In genomic region chr12:47442310-47442709, GRCh38 we compare ENCODE assay signal across 26 cellular contexts.
"Had no signal": no experiment of that assay in that cellular context is flagged by ENCODE, and none has a peak within 500 bp of the region (broad histone marks: within the 10 kb centered on the region; RNA-seq: fewer than 3 reads in every experiment).

No MANE protein-coding gene starts in this region.

- DNase-seq: dermis blood vessel endothelial cell; dorsolateral prefrontal cortex; effector CD4-positive, alpha-beta T cell; effector memory CD4-positive, alpha-beta T cell; erythroblast; foreskin fibroblast; foreskin melanocyte; gastrocnemius medialis; glutamatergic neuron; head of caudate nucleus; heart right ventricle; hippocampal formation; left cardiac atrium; left lung; left ventricle myocardium superior; lower lobe of right lung; mesenchymal stem cell; mucosa of descending colon; naive B cell; naive thymus-derived CD8-positive, alpha-beta T cell had no signal

- ATAC-seq: gastrocnemius medialis; heart right ventricle; left cardiac atrium; left lung; left ventricle myocardium superior; lower lobe of right lung; mucosa of descending colon; naive thymus-derived CD8-positive, alpha-beta T cell had no signal

- H3K4me3 ChIP-seq: coronary artery, dorsolateral prefrontal cortex, esophagus muscularis mucosa, gastrocnemius medialis, heart right ventricle, left lung, lower lobe of right lung, mucosa of descending colon had no signal

- H3K9me3 ChIP-seq: gastrocnemius medialis had no signal

- H3K4me1 ChIP-seq: esophagus muscularis mucosa, gastrocnemius medialis, heart right ventricle, left lung, lower lobe of right lung had no signal

- H3K27ac ChIP-seq: coronary artery, dorsolateral prefrontal cortex, epithelial cell of prostate, esophagus muscularis mucosa, gastrocnemius medialis, heart right ventricle, left lung, lower lobe of right lung had no signal

- H3K27me3 ChIP-seq: dorsolateral prefrontal cortex, esophagus muscularis mucosa, gastrocnemius medialis, heart right ventricle, left lung had no signal

- H3K36me3 ChIP-seq: esophagus muscularis mucosa, gastrocnemius medialis, heart right ventricle, left lung, lower lobe of right lung had no signal

- FAIRE-seq: endothelial cell of umbilical vein, islet of Langerhans, keratinocyte had no signal
